In genomic region chr20:18056174-18057105, GRCh38 we compare ENCODE assay signal across 9 cellular contexts. TPM values are rescaled to one million over a fixed set of nuclear protein-coding genes. Genes with fewer than 3 reads are reported as not detected.
DNase-seq lines count a peak whose midpoint lies in the region; ATAC-seq, FAIRE-seq and TF ChIP-seq lines count a peak whose summit lies in the region.
"Had no signal": no experiment of that assay in that cellular context is flagged by ENCODE, and none has a peak within 500 bp of the region (broad histone marks: within the 10 kb centered on the region; RNA-seq: fewer than 3 reads in every experiment).

No MANE protein-coding gene starts in this region.

- ATAC-seq in left cardiac atrium (peak; percentile 8 to 22), HG02571 (IDR thresholded peaks at IDR 0.05; ENCODE audit: unreplicated experiment) (no peak)

- TF ChIP-seq CTCF in foreskin fibroblast (IDR thresholded peaks at IDR 0.05; ENCODE audit: low read depth, low read length) (no peak), D721Med (IDR thresholded peaks at IDR 0.05; ENCODE audit: insufficient read depth, missing control alignments) (no peak)

- no peak for DNase-seq in left cardiac atrium
- DNase-seq in cardiac septum (ENCODE audit: low spot score), result no peak
- peak; percentile 71 for DNase-seq in SW480 (ENCODE audit: low spot score)
- DNase-seq in foreskin fibroblast, result peak; percentile 9 to 46
- DNase-seq in retina, result peak; percentile 57
- DNase-seq in epidermal melanocyte (ENCODE audit: insufficient read length, low spot score), result no peak
- DNase-seq in D721Med (ENCODE audit: insufficient read length, low spot score), result no peak

- H3K4me3 ChIP-seq in foreskin fibroblast (ENCODE audit: low read depth in 1 of 2, low read length in 2 of 2), result no peak overlapping the region

- no peak for FAIRE-seq in D721Med (lab: Jason Lieb, UNC)
- FAIRE-seq: GM18507 had no signal

- intact Hi-C loops in left cardiac atrium (cut with DNase I), result no loop called here
- intact Hi-C loops in cardiac septum (cut with DNase I), result no loop called here

RNA-seq across cellular contexts. Expression of gene OVOL2, which starts 1.3 kb away (rescaled TPM):
- not detected for total RNA-seq in left cardiac atrium
- not detected for total RNA-seq in cardiac septum

Comparison
In these comparisons a context has a peak if more than half of its experiments do, and no peak if none do; other contexts are left out.
1. DNase-seq: peak in SW480 (single experiment), foreskin fibroblast (2 of 2) and retina (single experiment); none in left cardiac atrium (single experiment), cardiac septum (single experiment), epidermal melanocyte (single experiment) and D721Med (single experiment).